ENCODE assay signal across 16 cellular contexts in the genomic region with DNA sequence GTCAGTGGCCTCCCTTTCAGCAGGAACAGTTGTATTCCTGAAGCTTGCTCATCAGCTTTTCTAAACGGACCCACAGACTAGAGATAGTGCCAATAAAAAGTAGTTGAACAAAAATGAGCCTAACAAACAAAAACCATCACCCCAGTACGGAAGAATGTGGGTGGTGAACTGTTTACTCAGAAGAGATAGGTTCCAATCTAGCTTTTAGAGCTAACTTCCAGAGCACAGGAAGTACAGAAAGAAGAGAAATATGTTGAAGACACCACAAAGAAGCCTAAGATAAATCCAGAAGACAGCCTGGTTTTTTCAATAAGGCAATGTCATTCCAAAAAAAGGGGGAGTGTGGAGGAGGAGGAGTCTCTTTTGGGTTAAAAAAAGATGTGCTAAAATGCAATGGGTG. TPM values are rescaled to one million over a fixed set of nuclear protein-coding genes. Genes with fewer than 3 reads are reported as not detected.
A peak's percentile ranks its signal among the peaks of the same experiment; 100 is the strongest.
DNase-seq lines count a peak whose midpoint lies in the region; ATAC-seq, FAIRE-seq and TF ChIP-seq lines count a peak whose summit lies in the region.
"Had no signal": no experiment of that assay in that cellular context is flagged by ENCODE, and none has a peak within 500 bp of the region (broad histone marks: within the 10 kb centered on the region; RNA-seq: fewer than 3 reads in every experiment).

No MANE protein-coding gene starts in this region.

- CTCF ChIA-PET in CD8-positive, alpha-beta T cell (lab: Charles Lee), result no interaction called here

- ATAC-seq in CD8-positive, alpha-beta T cell, result no peak
- no peak for ATAC-seq in natural killer cell treated with Interleukin-12 subunit alpha and Interleukin-12 subunit beta and Interleukin-15 and Interleukin-18, amount 100 ng/mL, for 72 hours
- ATAC-seq in GM18858 (IDR thresholded peaks at IDR 0.05; ENCODE audit: unreplicated experiment) (no peak), GM21367 (IDR thresholded peaks at IDR 0.05; ENCODE audit: unreplicated experiment) (no peak)
- ATAC-seq: activated T-helper 17 cell treated with anti-CD3 and anti-CD28 coated beads, Interleukin-2, amount 50 U/mL, for 72 hours; lower lobe of right lung had no signal

- H3K4me3 ChIP-seq in CD8-positive, alpha-beta T cell (ENCODE audit: low read depth, low read length), result no peak overlapping the region
- H3K4me3 ChIP-seq in bronchial epithelial cell (ENCODE audit: low read depth, low read length), result no peak overlapping the region
- H3K4me3 ChIP-seq: colonic mucosa, heart right ventricle, lower lobe of right lung, PC-9 had no signal

- no peaks in the 10 kb centered on the region for H3K36me3 Mint-ChIP-seq in CD8-positive, alpha-beta T cell
- peaks cover 5% of the 10 kb centered on the region for H3K36me3 Mint-ChIP-seq in natural killer cell treated with Interleukin-12 subunit alpha and Interleukin-12 subunit beta and Interleukin-15 and Interleukin-18, amount 100 ng/mL, for 72 hours

- no peaks in the 10 kb centered on the region for H3K9me3 Mint-ChIP-seq in CD8-positive, alpha-beta T cell
- H3K9me3 Mint-ChIP-seq in natural killer cell treated with Interleukin-12 subunit alpha and Interleukin-12 subunit beta and Interleukin-15 and Interleukin-18, amount 100 ng/mL, for 72 hours, result no peaks in the 10 kb centered on the region
- H3K9me3 Mint-ChIP-seq: activated T-helper 17 cell treated with anti-CD3 and anti-CD28 coated beads, Interleukin-2, amount 50 U/mL, for 72 hours had no signal

- no peaks in the 10 kb centered on the region for H3K36me3 ChIP-seq in CD8-positive, alpha-beta T cell (ENCODE audit: insufficient read depth, low read length)
- no peaks in the 10 kb centered on the region for H3K36me3 ChIP-seq in bronchial epithelial cell (ENCODE audit: control insufficient read depth, insufficient read depth, low read length)
- H3K36me3 ChIP-seq: colonic mucosa, heart right ventricle, lower lobe of right lung, WERI-Rb-1 had no signal

- H3K9me3 ChIP-seq in CD8-positive, alpha-beta T cell (ENCODE audit: low read length), result no peaks in the 10 kb centered on the region
- H3K9me3 ChIP-seq: colonic mucosa, heart right ventricle, lower lobe of right lung had no signal

- POLR2A ChIA-PET in CD8-positive, alpha-beta T cell (lab: Charles Lee), result no interaction called here

- peaks cover 3% of the 10 kb centered on the region for H3K4me1 ChIP-seq in CD8-positive, alpha-beta T cell (ENCODE audit: insufficient read depth, low read length)
- H3K4me1 ChIP-seq: colonic mucosa had no signal

- H3K27me3 ChIP-seq in CD8-positive, alpha-beta T cell (ENCODE audit: insufficient read depth, low read length), result no peaks in the 10 kb centered on the region
- H3K27me3 ChIP-seq in bronchial epithelial cell (ENCODE audit: control insufficient read depth, insufficient read depth, low read length), result no peaks in the 10 kb centered on the region

- TF ChIP-seq CTCF in CD8-positive, alpha-beta T cell (IDR thresholded peaks at IDR 0.05), result no peak
- no peak for TF ChIP-seq CTCF in bronchial epithelial cell (IDR thresholded peaks at IDR 0.05; ENCODE audit: insufficient read depth, low read length, severe bottlenecking)

- intact Hi-C loops in CD8-positive, alpha-beta T cell (cut with DNase I, micrococcal nuclease), result no loop called here

- no peak for FAIRE-seq in bronchial epithelial cell (lab: Jason Lieb, UNC)
- FAIRE-seq: GM12891 had no signal

- H3K4me3 Mint-ChIP-seq in CD8-positive, alpha-beta T cell, result no peak overlapping the region
- H3K4me3 Mint-ChIP-seq in natural killer cell treated with Interleukin-12 subunit alpha and Interleukin-12 subunit beta and Interleukin-15 and Interleukin-18, amount 100 ng/mL, for 72 hours, result peak overlapping the region; percentile 25
- H3K4me3 Mint-ChIP-seq: activated T-helper 17 cell treated with anti-CD3 and anti-CD28 coated beads, Interleukin-2, amount 50 U/mL, for 72 hours had no signal

- H3K27ac Mint-ChIP-seq in CD8-positive, alpha-beta T cell, result peak overlapping the region; percentile 29
- H3K27ac Mint-ChIP-seq in natural killer cell treated with Interleukin-12 subunit alpha and Interleukin-12 subunit beta and Interleukin-15 and Interleukin-18, amount 100 ng/mL, for 72 hours, result no peak overlapping the region
- H3K27ac Mint-ChIP-seq: activated T-helper 17 cell treated with anti-CD3 and anti-CD28 coated beads, Interleukin-2, amount 50 U/mL, for 72 hours had no signal

- H3K27ac ChIP-seq in CD8-positive, alpha-beta T cell (ENCODE audit: low read depth, low read length), result no peak overlapping the region
- H3K27ac ChIP-seq: colonic mucosa, lower lobe of right lung, PC-9, WERI-Rb-1 had no signal

- DNase-seq in CD8-positive, alpha-beta T cell, result no peak
- DNase-seq in M059J (ENCODE audit: low read depth) (peak; percentile 90), bronchial epithelial cell (ENCODE audit: low read depth) (peak; percentile 29), NOMO-1 treated with DMSO at 0.1 percent for 48 hours (lab: John Stamatoyannopoulos, UW; ENCODE audit: unreplicated experiment) (no peak)
- DNase-seq in natural killer cell treated with Interleukin-12 subunit alpha and Interleukin-12 subunit beta and Interleukin-15 and Interleukin-18, amount 100 ng/mL, for 72 hours (ENCODE audit: low spot score), result no peak
- DNase-seq in stimulated activated CD8-positive, alpha-beta memory T cell treated with anti-CD3 and anti-CD28 coated beads, Interleukin-4, amount 100 ng/mL, for 48 hours, result no peak
- DNase-seq: colonic mucosa, heart right ventricle, lower lobe of right lung, NCI-H1694 treated with DMSO at 0.1 percent for 48 hours, PC-9, WERI-Rb-1 had no signal

- H3K4me1 Mint-ChIP-seq in CD8-positive, alpha-beta T cell (ENCODE audit: low read depth), result peaks cover 20% of the 10 kb centered on the region
- H3K4me1 Mint-ChIP-seq in natural killer cell treated with Interleukin-12 subunit alpha and Interleukin-12 subunit beta and Interleukin-15 and Interleukin-18, amount 100 ng/mL, for 72 hours (ENCODE audit: low read depth in 2 of 2), result peaks cover 7% of the 10 kb centered on the region in 2 donors
- H3K4me1 Mint-ChIP-seq: activated T-helper 17 cell treated with anti-CD3 and anti-CD28 coated beads, Interleukin-2, amount 50 U/mL, for 72 hours had no signal

- H3K27me3 Mint-ChIP-seq in CD8-positive, alpha-beta T cell (ENCODE audit: low read depth), result no peaks in the 10 kb centered on the region
- H3K27me3 Mint-ChIP-seq in natural killer cell treated with Interleukin-12 subunit alpha and Interleukin-12 subunit beta and Interleukin-15 and Interleukin-18, amount 100 ng/mL, for 72 hours, result peaks cover 10 to 11% of the 10 kb centered on the region in 2 donors

RNA-seq across cellular contexts. Expression of gene LMO7, which starts 2.8 kb away (rescaled TPM):
- total RNA-seq in CD8-positive, alpha-beta T cell, result 10 to 100 TPM; 26.4 to 27.2 TPM
- total RNA-seq in M059J (2014; rRNA removed; shearing (Covaris generic)), result 66.3 and 109 TPM in 2 replicates
- 150 and 319 TPM in 2 replicates for total RNA-seq in bronchial epithelial cell
- total RNA-seq in natural killer cell treated with Interleukin-12 subunit alpha and Interleukin-12 subunit beta and Interleukin-15 and Interleukin-18, amount 100 ng/mL, for 72 hours, result 1 to 10 TPM; 3.1 to 5.9 TPM

Comparison
In these comparisons a context has a peak if more than half of its experiments do, and no peak if none do; other contexts are left out.
1. DNase-seq: peak in M059J (single experiment) and bronchial epithelial cell (single experiment); none in CD8-positive, alpha-beta T cell (0 of 7), natural killer cell treated with Interleukin-12 subunit alpha and Interleukin-12 subunit beta and Interleukin-15 and Interleukin-18, amount 100 ng/mL, for 72 hours (single experiment), stimulated activated CD8-positive, alpha-beta memory T cell treated with anti-CD3 and anti-CD28 coated beads, Interleukin-4, amount 100 ng/mL, for 48 hours (single experiment) and NOMO-1 treated with DMSO at 0.1 percent for 48 hours (single experiment).